11 cellular contexts compared by ENCODE assay signal in genomic region chr5:170483701-170484458, GRCh38. TPM values are rescaled to one million over a fixed set of nuclear protein-coding genes. Genes with fewer than 3 reads are reported as not detected.
DNase-seq lines count a peak whose midpoint lies in the region; ATAC-seq, FAIRE-seq and TF ChIP-seq lines count a peak whose summit lies in the region.
"Had no signal": no experiment of that assay in that cellular context is flagged by ENCODE, and none has a peak within 500 bp of the region (broad histone marks: within the 10 kb centered on the region; RNA-seq: fewer than 3 reads in every experiment).

No MANE protein-coding gene starts in this region.

- DNase-seq in NCI-H146 (lab: John Stamatoyannopoulos, UW) (peak; percentile 26), NCI-H146 treated with DMSO at 0.1 percent for 48 hours (lab: John Stamatoyannopoulos, UW; ENCODE audit: unreplicated experiment) (no peak), LoVo (ENCODE audit: low spot score) (peak; percentile 41), astrocyte of the spinal cord (ENCODE audit: low read depth, low spot score) (peak; percentile 23), lung microvascular endothelial cell (ENCODE audit: low read depth in 2 of 2) (peak; percentile 56 to 87), GM12891 (ENCODE audit: insufficient read length, low spot score) (no peak)
- DNase-seq: H7, naive B cell, NCI-H446 had no signal

- TF ChIP-seq POLR2A in GM12891 (IDR thresholded peaks at IDR 0.05; ENCODE audit: low read depth, low read length), result no peak

- no peak for FAIRE-seq in GM12891 (lab: Jason Lieb, UNC)

- H3K4me3 ChIP-seq in astrocyte of the spinal cord (ENCODE audit: low read depth, low read length), result no peak overlapping the region

- no peak for TF ChIP-seq CTCF in astrocyte of the spinal cord (IDR thresholded peaks at IDR 0.05; ENCODE audit: low read depth, low read length)

- in situ Hi-C loops in astrocyte of the spinal cord (cut with HindIII; ENCODE audit: low sequenced_read_pairs), result no loop called here

- ATAC-seq in GM18858 (IDR thresholded peaks at IDR 0.05; ENCODE audit: unreplicated experiment) (no peak), HG03280 (IDR thresholded peaks at IDR 0.05; ENCODE audit: unreplicated experiment) (no peak)

TF ChIP-seq in GM12891, 5 proteins besides CTCF, POLR2A, EP300 and RAD21:
- no peak for TF ChIP-seq POLR2AphosphoS5 (IDR thresholded peaks at IDR 0.05; ENCODE audit: low read depth, low read length)
- no peak for TF ChIP-seq PAX5 (IDR thresholded peaks at IDR 0.05; ENCODE audit: insufficient read depth, low read length, severe bottlenecking)
- no peak for TF ChIP-seq TAF1 (IDR thresholded peaks at IDR 0.05; ENCODE audit: low read depth, low read length)
- TF ChIP-seq POU2F2 (IDR thresholded peaks at IDR 0.05; ENCODE audit: low read depth, low read length), result no peak
- no peak for TF ChIP-seq SPI1 (IDR thresholded peaks at IDR 0.05; ENCODE audit: low read depth, low read length)

RNA-seq across cellular contexts. Expression of gene KCNIP1, which starts 19.9 kb away (rescaled TPM):
- 24.4 and 47.8 TPM in 2 replicates for total RNA-seq in lung microvascular endothelial cell
- polyA plus RNA-seq in GM12891 (2012; ENCODE audit: low read depth, missing spikeins), result not detected

Comparison
In these comparisons a context has a peak if more than half of its experiments do, and no peak if none do; other contexts are left out.
1. DNase-seq: peak in NCI-H146 (single experiment), LoVo (single experiment), astrocyte of the spinal cord (single experiment) and lung microvascular endothelial cell (2 of 2); none in NCI-H146 treated with DMSO at 0.1 percent for 48 hours (single experiment) and GM12891 (single experiment).